In genomic region chr9:3687136-3687535, GRCh38 we compare ENCODE assay signal across 32 cellular contexts.
"Had no signal": no experiment of that assay in that cellular context is flagged by ENCODE, and none has a peak within 500 bp of the region (broad histone marks: within the 10 kb centered on the region; RNA-seq: fewer than 3 reads in every experiment).

No MANE protein-coding gene starts in this region.

- H3K9me3 ChIP-seq: adrenal gland, ascending aorta, body of pancreas, breast epithelium had no signal

- H3K4me3 ChIP-seq: adrenal gland, ascending aorta, body of pancreas, breast epithelium, cardiac muscle cell had no signal

- H3K4me1 ChIP-seq: adrenal gland, ascending aorta, body of pancreas, breast epithelium had no signal

- H3K27ac ChIP-seq: adrenal gland, ascending aorta, body of pancreas, brain microvascular endothelial cell, breast epithelium, cardiac muscle cell had no signal

- H3K27me3 ChIP-seq: adrenal gland, ascending aorta, body of pancreas, brain microvascular endothelial cell, breast epithelium, cardiac muscle cell had no signal

- DNase-seq: activated effector memory CD4-positive, alpha-beta T cell treated with anti-CD3 and anti-CD28 coated beads, Interleukin-2, amount 50 U/mL, for 16 hours; activated effector memory CD4-positive, alpha-beta T cell treated with Interleukin-2 at 50 U/mL for 16 hours; activated gamma-delta T cell; activated gamma-delta T cell treated with Interleukin-2 at 50 U/mL for 16 hours; activated naive CD4-positive, alpha-beta T cell; activated naive CD4-positive, alpha-beta T cell treated with anti-CD3 and anti-CD28 coated beads for 36 hours; activated naive CD4-positive, alpha-beta T cell treated with anti-CD3 and anti-CD28 coated beads, Interleukin-2, amount 10 ng/mL, durations not matched to agents 7 days and 5 days; activated naive CD4-positive, alpha-beta T cell treated with anti-CD3 and anti-CD28 coated beads, Interleukin-2, amount 50 U/mL, for 16 hours; activated naive CD4-positive, alpha-beta T cell treated with Interleukin-2 at 50 U/mL for 16 hours; activated naive CD8-positive, alpha-beta T cell treated with anti-CD3 and anti-CD28 coated beads for 36 hours; activated naive CD8-positive, alpha-beta T cell treated with anti-CD3 and anti-CD28 coated beads, Interleukin-2, amount 10 ng/mL, durations not matched to agents 7 days and 5 days; activated naive CD8-positive, alpha-beta T cell treated with anti-CD3 and anti-CD28 coated beads, Interleukin-2, amount 50 U/mL, for 24 hours; activated T-cell treated with anti-CD3 and anti-CD28 coated beads, Interleukin-2, amount 50 U/mL, for 4 hours; activated T-cell treated with anti-CD3 and anti-CD28 coated beads, Interleukin-2, amount 50 U/mL, for 48 hours; activated T-cell treated with anti-CD3 and anti-CD28 coated beads, Interleukin-2, amount 50 U/mL, for 72 hours; adrenal gland; amniotic stem cell; amygdala; anterior cingulate cortex; aorta; body of pancreas; brain microvascular endothelial cell; caudate nucleus; central memory CD4-positive, alpha-beta T cell; cerebellar nuclear complex had no signal

- ATAC-seq: activated naive CD4-positive, alpha-beta T cell treated with anti-CD3 and anti-CD28 coated beads, Interleukin-2, amount 50 U/mL, for 72 hours; activated naive CD8-positive, alpha-beta T cell treated with anti-CD3 and anti-CD28 coated beads, Interleukin-2, amount 50 U/mL, for 24 hours; activated T-cell treated with anti-CD3 and anti-CD28 coated beads, Interleukin-2, amount 50 U/mL, for 4 hours; activated T-cell treated with anti-CD3 and anti-CD28 coated beads, Interleukin-2, amount 50 U/mL, for 72 hours; activated T-helper 17 cell treated with anti-CD3 and anti-CD28 coated beads, Interleukin-2, amount 50 U/mL, for 72 hours; body of pancreas had no signal

- H3K36me3 ChIP-seq: adrenal gland, ascending aorta, brain microvascular endothelial cell, breast epithelium, cardiac muscle cell had no signal

- FAIRE-seq: astrocyte, bronchial epithelial cell had no signal
